1 cellular context compared by ENCODE assay signal in the genomic region with DNA sequence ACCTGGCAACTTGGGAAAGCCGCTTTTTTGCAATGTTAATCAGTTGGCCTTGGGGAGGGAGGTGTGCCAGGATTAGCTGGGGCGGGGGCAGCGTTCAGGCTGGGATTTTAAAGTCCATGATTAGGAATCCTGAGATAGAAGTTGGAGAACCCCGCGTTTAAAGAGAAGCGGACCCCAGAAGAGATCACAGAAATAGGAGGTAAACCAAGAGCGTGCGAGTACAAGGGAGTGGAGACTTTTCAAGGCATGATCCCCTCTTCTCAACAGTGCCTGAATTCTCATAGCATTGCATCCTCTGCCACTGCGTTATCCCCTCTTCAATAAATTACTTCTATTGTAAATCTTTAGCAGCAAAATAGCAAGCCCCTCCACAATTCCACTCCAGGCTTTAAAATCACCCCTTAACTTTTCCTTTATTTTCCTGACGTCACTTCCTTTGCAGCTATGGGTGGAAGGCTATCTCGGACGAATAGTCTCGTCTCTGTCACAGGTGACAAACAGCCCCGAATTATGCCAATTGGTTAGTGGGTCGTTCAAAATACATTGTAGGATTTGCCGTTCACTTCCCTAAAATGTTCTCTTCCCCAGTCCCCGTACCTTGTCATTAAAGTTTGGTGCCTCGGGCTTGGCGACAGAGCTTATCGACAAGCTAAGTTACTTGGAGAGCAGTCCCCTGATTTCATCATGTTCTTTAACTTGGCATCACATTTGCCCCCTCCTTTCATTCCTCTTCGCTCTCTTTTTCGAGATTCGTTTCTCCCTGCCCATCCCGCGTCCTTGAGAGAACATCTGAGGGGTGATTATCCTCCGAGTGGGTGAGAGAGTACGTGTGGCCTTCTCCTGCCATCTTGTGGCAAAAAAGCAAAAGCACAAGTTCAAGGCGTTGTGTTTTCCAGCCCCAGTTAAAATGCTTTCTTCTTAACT.
TF ChIP-seq lines count a peak whose summit lies in the region.

No MANE protein-coding gene starts in this region.

TF ChIP-seq in HepG2, 621 proteins besides CTCF, POLR2A, EP300 and RAD21 (continued from another document and continues in another):
- no peak for TF ChIP-seq ZNF318 (CRISPR knock-in tag; IDR thresholded peaks at IDR 0.05)
- no peak; the same call in 1 of the 2 replicates for TF ChIP-seq DNMT3B (CRISPR knock-in tag; conservative IDR thresholded peaks at IDR 0.05)
- TF ChIP-seq ZNF124 (CRISPR knock-in tag; IDR thresholded peaks at IDR 0.05): 0 out of 2 replicates have a peak, but pooled peaks have one; percentile 43
- TF ChIP-seq DR1 (CRISPR knock-in tag; IDR thresholded peaks at IDR 0.05): no peak
- TF ChIP-seq ZSCAN12 (CRISPR knock-in tag; IDR thresholded peaks at IDR 0.05): 0 out of 2 replicates have a peak, but pooled peaks have one; percentile 25
- TF ChIP-seq ZNF160 (CRISPR knock-in tag; IDR thresholded peaks at IDR 0.05): no peak; the same call in 1 of the 2 replicates
- TF ChIP-seq HDAC6 (IDR thresholded peaks at IDR 0.05; ENCODE audit: low read depth, low read length): no peak
- TF ChIP-seq FOXA3 (CRISPR knock-in tag; IDR thresholded peaks at IDR 0.05): no peak
- TF ChIP-seq NR3C1 (CRISPR knock-in tag; IDR thresholded peaks at IDR 0.05): no peak
- peak; percentile 75; the same call in 1 of the 2 replicates for TF ChIP-seq ZNF710 (CRISPR knock-in tag; IDR thresholded peaks at IDR 0.05; ENCODE audit: borderline replicate concordance)
- TF ChIP-seq ZEB1 (IDR thresholded peaks at IDR 0.05; ENCODE audit: insufficient replicate concordance, low read depth): no peak
- TF ChIP-seq SP4 (CRISPR knock-in tag; IDR thresholded peaks at IDR 0.05): no peak
- no peak for TF ChIP-seq AFF4 (CRISPR knock-in tag; IDR thresholded peaks at IDR 0.05)
- no peak for TF ChIP-seq MTF2 (CRISPR knock-in tag; IDR thresholded peaks at IDR 0.05; ENCODE audit: borderline replicate concordance)
- no peak for TF ChIP-seq RFXANK (CRISPR knock-in tag; IDR thresholded peaks at IDR 0.05)
- TF ChIP-seq ZNF205 (CRISPR knock-in tag; IDR thresholded peaks at IDR 0.05): no peak
- TF ChIP-seq YEATS2 (CRISPR knock-in tag; IDR thresholded peaks at IDR 0.05; ENCODE audit: borderline replicate concordance): peak; percentile 32; the same call in 1 of the 2 replicates
- TF ChIP-seq ETV5 (CRISPR knock-in tag; IDR thresholded peaks at IDR 0.05; ENCODE audit: borderline replicate concordance): peak; percentile 55; the same call in 1 of the 2 replicates
- TF ChIP-seq FOXK2 (IDR thresholded peaks at IDR 0.05): no peak
- no peak; the same call in 1 of the 2 replicates for TF ChIP-seq ESRRA (CRISPR knock-in tag; IDR thresholded peaks at IDR 0.05; ENCODE audit: low read depth)
- peak; percentile 16; the same call in 1 of the 2 replicates for TF ChIP-seq SP140L (CRISPR knock-in tag; IDR thresholded peaks at IDR 0.05; ENCODE audit: borderline replicate concordance)
- TF ChIP-seq ZNF431 (CRISPR knock-in tag; IDR thresholded peaks at IDR 0.05; ENCODE audit: borderline replicate concordance, low read depth): no peak
- no peak for TF ChIP-seq NR2F6 (IDR thresholded peaks at IDR 0.05)
- TF ChIP-seq NR2F6 (CRISPR knock-in tag; IDR thresholded peaks at IDR 0.05): no peak; the same call in 1 of the 2 replicates
- peak; percentile 56; the same call in 1 of the 2 replicates for TF ChIP-seq MBD4 (IDR thresholded peaks at IDR 0.05; ENCODE audit: borderline replicate concordance, low read length)
- no peak for TF ChIP-seq ZFP1 (CRISPR knock-in tag; IDR thresholded peaks at IDR 0.05)
- no peak for TF ChIP-seq RBM22 (optimal IDR thresholded peaks at IDR 0.05; ENCODE audit: low read length)
- peak; percentile 60; the same call in 1 of the 2 replicates for TF ChIP-seq MEF2D (CRISPR knock-in tag; IDR thresholded peaks at IDR 0.05)
- no peak for TF ChIP-seq SRSF4 (IDR thresholded peaks at IDR 0.05; ENCODE audit: low read depth, low read length, poor library complexity, severe bottlenecking)
- TF ChIP-seq TARDBP (CRISPR knock-in tag; IDR thresholded peaks at IDR 0.05): peak; percentile 24; the same call in 1 of the 2 replicates
- no peak for TF ChIP-seq SSRP1 (CRISPR knock-in tag; IDR thresholded peaks at IDR 0.05)
- TF ChIP-seq ZBTB3 (CRISPR knock-in tag; IDR thresholded peaks at IDR 0.05; ENCODE audit: borderline replicate concordance, low read depth): 0 out of 2 replicates have a peak, but pooled peaks have one; percentile 13
- TF ChIP-seq, protein P1, sequence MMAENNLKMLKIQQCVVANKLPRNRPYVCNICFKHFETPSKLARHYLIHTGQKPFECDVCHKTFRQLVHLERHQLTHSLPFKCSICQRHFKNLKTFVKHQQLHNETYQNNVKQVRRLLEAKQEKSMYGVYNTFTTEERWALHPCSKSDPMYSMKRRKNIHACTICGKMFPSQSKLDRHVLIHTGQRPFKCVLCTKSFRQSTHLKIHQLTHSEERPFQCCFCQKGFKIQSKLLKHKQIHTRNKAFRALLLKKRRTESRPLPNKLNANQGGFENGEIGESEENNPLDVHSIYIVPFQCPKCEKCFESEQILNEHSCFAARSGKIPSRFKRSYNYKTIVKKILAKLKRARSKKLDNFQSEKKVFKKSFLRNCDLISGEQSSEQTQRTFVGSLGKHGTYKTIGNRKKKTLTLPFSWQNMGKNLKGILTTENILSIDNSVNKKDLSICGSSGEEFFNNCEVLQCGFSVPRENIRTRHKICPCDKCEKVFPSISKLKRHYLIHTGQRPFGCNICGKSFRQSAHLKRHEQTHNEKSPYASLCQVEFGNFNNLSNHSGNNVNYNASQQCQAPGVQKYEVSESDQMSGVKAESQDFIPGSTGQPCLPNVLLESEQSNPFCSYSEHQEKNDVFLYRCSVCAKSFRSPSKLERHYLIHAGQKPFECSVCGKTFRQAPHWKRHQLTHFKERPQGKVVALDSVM (CRISPR knock-in tag; IDR thresholded peaks at IDR 0.05): no peak
- TF ChIP-seq ZNF121 (CRISPR knock-in tag; IDR thresholded peaks at IDR 0.05): no peak
- TF ChIP-seq, protein P2, sequence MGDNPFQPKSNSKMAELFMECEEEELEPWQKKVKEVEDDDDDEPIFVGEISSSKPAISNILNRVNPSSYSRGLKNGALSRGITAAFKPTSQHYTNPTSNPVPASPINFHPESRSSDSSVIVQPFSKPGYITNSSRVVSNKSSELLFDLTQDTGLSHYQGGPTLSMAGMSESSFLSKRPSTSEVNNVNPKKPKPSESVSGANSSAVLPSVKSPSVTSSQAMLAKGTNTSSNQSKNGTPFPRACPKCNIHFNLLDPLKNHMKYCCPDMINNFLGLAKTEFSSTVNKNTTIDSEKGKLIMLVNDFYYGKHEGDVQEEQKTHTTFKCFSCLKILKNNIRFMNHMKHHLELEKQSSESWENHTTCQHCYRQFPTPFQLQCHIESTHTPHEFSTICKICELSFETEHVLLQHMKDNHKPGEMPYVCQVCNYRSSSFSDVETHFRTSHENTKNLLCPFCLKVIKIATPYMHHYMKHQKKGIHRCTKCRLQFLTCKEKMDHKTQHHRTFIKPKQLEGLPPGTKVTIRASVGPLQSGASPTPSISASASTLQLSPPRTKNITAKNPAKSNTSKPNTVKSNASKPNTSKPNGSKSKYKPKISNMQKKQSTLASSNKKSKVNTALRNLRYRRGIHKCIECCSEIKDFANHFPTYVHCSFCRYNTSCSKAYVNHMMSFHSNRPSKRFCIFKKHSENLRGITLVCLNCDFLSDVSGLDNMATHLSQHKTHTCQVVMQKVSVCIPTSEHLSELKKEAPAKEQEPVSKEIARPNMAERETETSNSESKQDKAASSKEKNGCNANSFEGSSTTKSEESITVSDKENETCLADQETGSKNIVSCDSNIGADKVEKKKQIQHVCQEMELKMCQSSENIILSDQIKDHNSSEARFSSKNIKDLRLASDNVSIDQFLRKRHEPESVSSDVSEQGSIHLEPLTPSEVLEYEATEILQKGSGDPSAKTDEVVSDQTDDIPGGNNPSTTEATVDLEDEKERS (CRISPR knock-in tag; IDR thresholded peaks at IDR 0.05): no peak
- no peak for TF ChIP-seq TOE1 (CRISPR knock-in tag; IDR thresholded peaks at IDR 0.05)
- 0 out of 2 replicates have a peak, but pooled peaks have one; percentile 38 for TF ChIP-seq ZNF777 (CRISPR knock-in tag; IDR thresholded peaks at IDR 0.05)
- no peak for TF ChIP-seq THYN1 (CRISPR knock-in tag; IDR thresholded peaks at IDR 0.05; ENCODE audit: borderline replicate concordance, low read depth)
- 0 out of 2 replicates have a peak, but pooled peaks have one; percentile 35 for TF ChIP-seq YEATS4 (CRISPR knock-in tag; IDR thresholded peaks at IDR 0.05; ENCODE audit: borderline replicate concordance)
- peak; percentile 18 for TF ChIP-seq KLF6 (CRISPR knock-in tag; IDR thresholded peaks at IDR 0.05)
